8 cellular contexts compared by ENCODE assay signal in the genomic region with DNA sequence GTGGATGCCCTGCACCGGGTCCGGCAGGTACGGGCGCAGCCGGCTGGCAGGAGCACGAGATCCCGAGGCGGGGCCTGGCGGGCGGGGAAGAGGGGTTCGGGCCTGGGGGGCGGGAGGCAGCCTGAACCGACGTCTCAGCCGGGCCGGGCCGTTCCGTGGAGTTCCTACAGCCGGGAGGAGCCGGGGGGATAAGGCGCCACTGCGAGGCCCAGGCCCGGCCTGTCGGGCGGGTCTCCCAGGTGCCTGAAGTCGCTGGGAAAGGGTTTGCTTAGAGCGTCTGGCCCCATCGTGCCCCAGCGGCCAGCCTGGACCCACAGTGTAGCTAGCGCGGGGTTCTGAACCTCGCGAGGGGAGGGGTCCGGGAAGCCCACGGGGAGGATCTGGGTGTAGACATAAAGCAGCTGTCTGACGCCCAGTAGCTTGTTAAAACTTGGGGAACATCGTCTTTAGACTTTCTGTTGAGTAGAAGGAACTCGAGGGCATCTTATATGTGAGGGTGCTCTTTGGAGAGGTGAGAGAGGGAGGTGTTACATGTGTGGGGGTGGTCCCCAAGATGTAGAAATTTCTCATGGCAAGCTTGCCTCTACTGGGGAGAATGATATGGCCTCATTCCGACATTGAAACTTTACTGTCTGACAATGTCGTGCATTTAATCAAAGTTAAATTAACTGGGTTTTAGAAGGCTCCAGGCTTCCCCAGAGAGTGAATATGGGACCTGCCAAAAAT. TPM values are rescaled to one million over a fixed set of nuclear protein-coding genes. Genes with fewer than 3 reads are reported as not detected.
DNase-seq lines count a peak whose midpoint lies in the region; ATAC-seq and TF ChIP-seq lines count a peak whose summit lies in the region.

No MANE protein-coding gene starts in this region.

- peaks cover 8% of the 10 kb centered on the region; the same call in 1 of the 2 replicates for H3K4me1 ChIP-seq in iPS-20b (ENCODE audit: insufficient read depth, low read length)
- peaks cover 18 to 58% (median 35%) of the 10 kb centered on the region in 6 donors for H3K4me1 ChIP-seq in spleen

- intact Hi-C loops in spleen (cut with DNase I; ENCODE audit: low total_unique reads) = no loop called here

- H3K4me3 ChIP-seq in iPS-20b (ENCODE audit: low read length) (peak overlapping the region; percentile 90), spleen (peak overlapping the region; percentile 69 to 99 (median 90))

- H3K9me3 ChIP-seq in iPS-20b (ENCODE audit: insufficient read depth, low read depth, low read length) (no peaks in the 10 kb centered on the region), spleen (no peaks in the 10 kb centered on the region)

- H3K36me3 Mint-ChIP-seq in activated naive CD8-positive, alpha-beta T cell treated with anti-CD3 and anti-CD28 coated beads, Interleukin-2, amount 50 U/mL, for 24 hours (ENCODE audit: low read depth) = peaks cover 14% of the 10 kb centered on the region

- WGBS in spleen, 5 donors = 2 to 5% (median 2%) methylated on average over 13 to 40 of the region's 40 CpGs

- no peak for TF ChIP-seq POLR2A in spleen (IDR thresholded peaks at IDR 0.05)

- DNase-seq in activated CD8-positive, alpha-beta memory T cell treated with anti-CD3 and anti-CD28 coated beads, Interleukin-2, amount 50 U/mL, for 24 hours (ENCODE audit: extremely low read depth) = peak; percentile 5
- DNase-seq in activated CD8-positive, alpha-beta memory T cell treated with anti-CD3 and anti-CD28 coated beads for 24 hours = no peak
- DNase-seq in activated naive CD8-positive, alpha-beta T cell treated with anti-CD3 and anti-CD28 coated beads, Interleukin-2, amount 50 U/mL, for 24 hours = no peak
- DNase-seq in spleen = no peak
- no peak for DNase-seq in activated effector memory CD4-positive, alpha-beta T cell treated with Interleukin-2 at 50 U/mL for 16 hours

- H3K4me1 Mint-ChIP-seq in activated naive CD8-positive, alpha-beta T cell treated with anti-CD3 and anti-CD28 coated beads, Interleukin-2, amount 50 U/mL, for 24 hours = peaks cover 43% of the 10 kb centered on the region

- H3K4me3 Mint-ChIP-seq in activated naive CD8-positive, alpha-beta T cell treated with anti-CD3 and anti-CD28 coated beads, Interleukin-2, amount 50 U/mL, for 24 hours = peak overlapping the region; percentile 92

- no peak for TF ChIP-seq CTCF in spleen (IDR thresholded peaks at IDR 0.05 in 8 of 11, conservative IDR thresholded peaks at IDR 0.05 in 3 of 11)

- peak overlapping the region; percentile 85 for H3K27ac Mint-ChIP-seq in activated naive CD8-positive, alpha-beta T cell treated with anti-CD3 and anti-CD28 coated beads, Interleukin-2, amount 50 U/mL, for 24 hours

- no peaks in the 10 kb centered on the region for H3K9me3 Mint-ChIP-seq in activated naive CD8-positive, alpha-beta T cell treated with anti-CD3 and anti-CD28 coated beads, Interleukin-2, amount 50 U/mL, for 24 hours

- H3K36me3 ChIP-seq in iPS-20b (ENCODE audit: insufficient read depth, low read depth, low read length) = peaks cover 32% of the 10 kb centered on the region; the same call in 1 of the 2 replicates
- H3K36me3 ChIP-seq in spleen = peaks cover 0 to 30% (median 0%) of the 10 kb centered on the region in 6 donors

- peaks cover 15% of the 10 kb centered on the region; the same call in 1 of the 2 replicates for H3K27me3 ChIP-seq in iPS-20b (ENCODE audit: insufficient read depth, low read length)
- H3K27me3 ChIP-seq in spleen (replicated peaks in 1 of 7) = no peaks in the 10 kb centered on the region

- ATAC-seq in HG03342 (IDR thresholded peaks at IDR 0.05; ENCODE audit: unreplicated experiment) (peak; percentile 36), GM19023 (IDR thresholded peaks at IDR 0.05; ENCODE audit: unreplicated experiment) (no peak)
- peak; percentile 1 for ATAC-seq in activated naive CD8-positive, alpha-beta T cell treated with anti-CD3 and anti-CD28 coated beads, Interleukin-2, amount 50 U/mL, for 24 hours

- H3K27ac ChIP-seq in iPS-20b (ENCODE audit: low read length) (no peak overlapping the region), spleen (peak overlapping the region; percentile 77 to 93 (median 88))

- H3K27me3 Mint-ChIP-seq in activated naive CD8-positive, alpha-beta T cell treated with anti-CD3 and anti-CD28 coated beads, Interleukin-2, amount 50 U/mL, for 24 hours = no peaks in the 10 kb centered on the region

- H3K9ac ChIP-seq in iPS-20b (ENCODE audit: low read depth, low read length) = peak overlapping the region; percentile 80; the same call in 1 of the 2 replicates

RNA-seq across cellular contexts. Expression of gene FUBP3, which starts 0.5 kb away (rescaled TPM):
- 10 to 100 TPM; 26.9 to 46.1 (median 39.8) TPM for total RNA-seq in spleen
- polyA plus RNA-seq in spleen = 10 to 100 TPM; 14.7 to 21.0 (median 19.4) TPM
